ENCODE assay signal across 13 cellular contexts in the genomic region with DNA sequence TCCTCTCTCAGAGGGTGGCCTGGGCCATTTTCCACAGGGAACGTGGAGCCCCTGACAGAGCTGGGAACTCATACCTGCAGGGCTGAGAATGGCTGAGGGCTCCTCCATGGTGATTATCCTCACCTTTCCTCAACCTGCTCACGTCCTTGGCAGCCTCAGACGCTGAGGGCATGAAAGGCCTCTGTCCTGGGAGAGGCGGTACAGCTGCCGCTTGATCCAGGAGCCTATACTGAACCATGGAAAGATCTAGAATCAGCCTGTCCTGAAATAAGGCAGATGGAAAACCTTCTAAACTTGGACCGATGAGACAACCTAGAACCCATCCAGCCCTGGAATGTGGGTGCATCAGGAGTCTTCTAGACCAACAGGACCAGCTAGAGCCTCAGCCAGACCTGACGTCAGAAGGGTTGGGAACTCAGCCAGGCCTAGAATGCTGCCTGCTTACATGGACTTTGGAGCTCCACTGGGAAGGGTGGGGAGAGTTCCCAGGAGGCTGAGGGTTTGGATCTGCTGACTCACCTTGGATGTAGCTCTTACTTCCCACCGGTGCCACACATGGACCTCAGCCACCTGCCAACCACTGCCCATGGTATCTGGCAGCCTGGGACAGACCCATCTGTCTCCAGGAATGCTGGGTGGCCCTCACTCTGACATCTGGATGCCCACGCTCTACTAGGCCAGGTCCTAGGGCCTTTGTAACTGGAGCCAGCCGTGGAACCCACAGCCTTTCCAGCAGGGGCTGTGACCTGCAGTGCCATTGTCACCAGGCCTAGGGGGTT. TPM values are rescaled to one million over a fixed set of nuclear protein-coding genes. Genes with fewer than 3 reads are reported as not detected.
DNase-seq lines count a peak whose midpoint lies in the region; ATAC-seq and TF ChIP-seq lines count a peak whose summit lies in the region.
"Had no signal": no experiment of that assay in that cellular context is flagged by ENCODE, and none has a peak within 500 bp of the region (broad histone marks: within the 10 kb centered on the region; RNA-seq: fewer than 3 reads in every experiment).

No MANE protein-coding gene starts in this region.

- CTCF ChIA-PET in activated CD8-positive, alpha-beta memory T cell treated with anti-CD3 and anti-CD28 coated beads, Interleukin-2, amount 10 ng/mL, durations not matched to agents 7 days and 5 days (lab: Charles Lee) = interaction anchor here (1.7 kb wide), 2 partner anchors 9 to 26 kb away, joined by 5 to 7 read pairs; no protein-coding TSS in a partner anchor

- TF ChIP-seq CTCF in body of pancreas (IDR thresholded peaks at IDR 0.05) (no peak), heart right ventricle (IDR thresholded peaks at IDR 0.05) (no peak)

- no peak overlapping the region for H3K27ac Mint-ChIP-seq in activated CD8-positive, alpha-beta memory T cell treated with anti-CD3 and anti-CD28 coated beads, Interleukin-2, amount 10 ng/mL, durations not matched to agents 7 days and 5 days
- H3K27ac Mint-ChIP-seq: B cell had no signal

- WGBS in body of pancreas, 2 donors = 28 to 39% methylated on average over 6 to 10 of the region's 10 CpGs
- WGBS in heart right ventricle, 2 donors = 71% methylated on average over 10 of the region's 10 CpGs

- H3K36me3 ChIP-seq in body of pancreas (replicated peaks in 1 of 2; ENCODE audit: insufficient read depth in 1 of 2, low read depth in 2 of 2) (peaks cover 0 to 5% of the 10 kb centered on the region in 2 donors), heart right ventricle (peaks cover 0 to 93% (median 12%) of the 10 kb centered on the region in 9 donors)

- H3K27me3 Mint-ChIP-seq in activated CD8-positive, alpha-beta memory T cell treated with anti-CD3 and anti-CD28 coated beads, Interleukin-2, amount 10 ng/mL, durations not matched to agents 7 days and 5 days = peaks cover 4% of the 10 kb centered on the region
- H3K27me3 Mint-ChIP-seq: B cell had no signal

- no peaks in the 10 kb centered on the region for H3K9me3 Mint-ChIP-seq in activated CD8-positive, alpha-beta memory T cell treated with anti-CD3 and anti-CD28 coated beads, Interleukin-2, amount 10 ng/mL, durations not matched to agents 7 days and 5 days (ENCODE audit: low read depth)

- peaks cover 5% of the 10 kb centered on the region for H3K4me1 Mint-ChIP-seq in activated CD8-positive, alpha-beta memory T cell treated with anti-CD3 and anti-CD28 coated beads, Interleukin-2, amount 10 ng/mL, durations not matched to agents 7 days and 5 days
- H3K4me1 Mint-ChIP-seq: B cell had no signal

- H3K27ac ChIP-seq in body of pancreas (peak overlapping the region; percentile 22 to 76 (median 58)), heart right ventricle (peak overlapping the region in 3 of 10 donors; percentile 22 to 53 (median 25))
- H3K27ac ChIP-seq: epithelial cell of prostate, PC-9 had no signal

- no peak overlapping the region for H3K4me3 Mint-ChIP-seq in activated CD8-positive, alpha-beta memory T cell treated with anti-CD3 and anti-CD28 coated beads, Interleukin-2, amount 10 ng/mL, durations not matched to agents 7 days and 5 days
- H3K4me3 Mint-ChIP-seq: B cell had no signal

- DNase-seq in Daoy (ENCODE audit: low read depth) (peak; percentile 37), body of pancreas (peak; percentile 94 to 97 (median 96)), heart right ventricle (peak; percentile 63 to 77), putamen (ENCODE audit: low spot score) (peak; percentile 54), foreskin melanocyte (no peak), HUDEP-2 (lab: John Stamatoyannopoulos, UW; ENCODE audit: unreplicated experiment in 76 of 76) (no peak)
- DNase-seq in activated T-cell treated with anti-CD3 and anti-CD28 coated beads, Interleukin-2, amount 50 U/mL, for 1 hour = no peak
- no peak for DNase-seq in activated CD8-positive, alpha-beta memory T cell treated with anti-CD3 and anti-CD28 coated beads, Interleukin-2, amount 10 ng/mL, durations not matched to agents 7 days and 5 days
- DNase-seq: NCI-H1694 treated with DMSO at 0.1 percent for 48 hours; stimulated activated CD4-positive, alpha-beta T cell treated with anti-CD3 and anti-CD28 coated beads, Interleukin-4, amount 100 ng/mL, for 1 hour had no signal

- no peaks in the 10 kb centered on the region for H3K36me3 Mint-ChIP-seq in activated CD8-positive, alpha-beta memory T cell treated with anti-CD3 and anti-CD28 coated beads, Interleukin-2, amount 10 ng/mL, durations not matched to agents 7 days and 5 days

- no peaks in the 10 kb centered on the region for H3K9me3 ChIP-seq in body of pancreas
- no peaks in the 10 kb centered on the region for H3K9me3 ChIP-seq in heart right ventricle

- peak; percentile 98 for ATAC-seq in body of pancreas
- peak in 7 of 8 donors; percentile 71 to 78 (median 72) for ATAC-seq in heart right ventricle
- no peak for ATAC-seq in activated CD8-positive, alpha-beta memory T cell treated with anti-CD3 and anti-CD28 coated beads, Interleukin-2, amount 10 ng/mL, durations not matched to agents 7 days and 5 days

- TF ChIP-seq POLR2A in body of pancreas (IDR thresholded peaks at IDR 0.05) = no peak

- H3K4me3 ChIP-seq in body of pancreas (no peak overlapping the region), heart right ventricle (no peak overlapping the region)
- H3K4me3 ChIP-seq: PC-9 had no signal

- intact Hi-C loops in body of pancreas (cut with DNase I) = no loop called here
- intact Hi-C loops in heart right ventricle (cut with DNase I) = no loop called here

- no peaks in the 10 kb centered on the region for H3K27me3 ChIP-seq in body of pancreas
- H3K27me3 ChIP-seq in heart right ventricle = no peaks in the 10 kb centered on the region

- H3K4me1 ChIP-seq in body of pancreas (peaks cover 28% of the 10 kb centered on the region), heart right ventricle (peaks cover 0 to 46% (median 12%) of the 10 kb centered on the region in 9 donors)

RNA-seq across cellular contexts. Expression of a gene that starts 7.5 kb away (rescaled TPM):
- total RNA-seq in Daoy (2014; rRNA removed; shearing (Covaris generic)) = 33.3 and 43.3 TPM in 2 replicates
- total RNA-seq in body of pancreas (10 to 100 TPM; 31.6 to 52.1 TPM), heart right ventricle (10 to 100 TPM in 1 of 10 donors, 1 to 10 TPM in 9; 3.5 to 18.6 (median 7.2) TPM)
- 10 to 100 TPM; 16.0 to 22.5 TPM for polyA plus RNA-seq in heart right ventricle
- 1 to 10 TPM in 1 of 2 experiments, under 1 TPM in 1; 0.67 to 1.7 TPM for total RNA-seq in activated CD8-positive, alpha-beta memory T cell treated with anti-CD3 and anti-CD28 coated beads, Interleukin-2, amount 10 ng/mL, durations not matched to agents 7 days and 5 days

Comparison
In these comparisons a context has a peak if more than half of its experiments do, and no peak if none do; other contexts are left out.
1. DNase-seq: peak in Daoy (single experiment), body of pancreas (4 of 4), heart right ventricle (2 of 2) and putamen (single experiment); none in activated T-cell treated with anti-CD3 and anti-CD28 coated beads, Interleukin-2, amount 50 U/mL, for 1 hour (single experiment), foreskin melanocyte (single experiment), HUDEP-2 (0 of 76) and activated CD8-positive, alpha-beta memory T cell treated with anti-CD3 and anti-CD28 coated beads, Interleukin-2, amount 10 ng/mL, durations not matched to agents 7 days and 5 days (single experiment).